ENCODE assay signal across 18 cellular contexts in genomic region chr5:95609711-95610110, GRCh38. TPM values are rescaled to one million over a fixed set of nuclear protein-coding genes. Genes with fewer than 3 reads are reported as not detected.
DNase-seq lines count a peak whose midpoint lies in the region; TF ChIP-seq lines count a peak whose summit lies in the region.
"Had no signal": no experiment of that assay in that cellular context is flagged by ENCODE, and none has a peak within 500 bp of the region (broad histone marks: within the 10 kb centered on the region; RNA-seq: fewer than 3 reads in every experiment).

No MANE protein-coding gene starts in this region.

- no peak overlapping the region for H4K8ac ChIP-seq in mesenchymal stem cell (ENCODE audit: low read length)

- no peak overlapping the region for H3K9ac ChIP-seq in mesenchymal stem cell (ENCODE audit: low read length)

- no peak overlapping the region for H3K4me3 ChIP-seq in mesenchymal stem cell (ENCODE audit: insufficient read depth in 1 of 2, low read depth in 1 of 2, low read length in 2 of 2)
- H3K4me3 ChIP-seq in right atrium auricular region = no peak overlapping the region
- H3K4me3 ChIP-seq: GM12878 had no signal

- no peak overlapping the region for H3K4me2 ChIP-seq in mesenchymal stem cell (ENCODE audit: low read length, poor library complexity, severe bottlenecking)

- no peak overlapping the region for H2BK5ac ChIP-seq in mesenchymal stem cell (ENCODE audit: low read depth, low read length, poor library complexity, severe bottlenecking)

- H2AFZ ChIP-seq in mesenchymal stem cell (ENCODE audit: low read depth, low read length) = no peak overlapping the region

- no peak overlapping the region for H3K18ac ChIP-seq in mesenchymal stem cell (ENCODE audit: low read depth in 1 of 2, low read length in 2 of 2)

- no peak overlapping the region for H2BK120ac ChIP-seq in mesenchymal stem cell (ENCODE audit: low read depth, low read length)

- H3K4me1 ChIP-seq in mesenchymal stem cell (ENCODE audit: control insufficient read depth, insufficient read depth, low read depth, low read length) (no peaks in the 10 kb centered on the region), right atrium auricular region (no peaks in the 10 kb centered on the region)
- H3K4me1 ChIP-seq: BE2C had no signal

- H3K27ac ChIP-seq in mesenchymal stem cell (ENCODE audit: low read length, poor library complexity, severe bottlenecking) = no peak overlapping the region
- no peak overlapping the region for H3K27ac ChIP-seq in right atrium auricular region

- H3K9me3 ChIP-seq in mesenchymal stem cell (ENCODE audit: control insufficient read depth, low read length) = peaks cover 7% of the 10 kb centered on the region
- peaks cover 0 to 12% of the 10 kb centered on the region in 2 donors for H3K9me3 ChIP-seq in right atrium auricular region
- H3K9me3 ChIP-seq: BE2C had no signal

- DNase-seq in HCEC 1CT (peak; percentile 31), NCI-H69 (lab: John Stamatoyannopoulos, UW) (peak; percentile 24), fibroblast of peridontal ligament (ENCODE audit: extremely low read depth) (peak; percentile 25), mesenchymal stem cell (peak; percentile 61), right atrium auricular region (ENCODE audit: low spot score) (no peak), SW480 (ENCODE audit: low spot score) (no peak), activated gamma-delta T cell (lab: John Stamatoyannopoulos, UW) (no peak), NCI-H1048 (lab: John Stamatoyannopoulos, UW) (no peak)
- DNase-seq: BE2C, DMS79 treated with DMSO at 0.1 percent for 48 hours, H7, KG1, NCI-H1105, NCI-H146, NCI-H2081, NCI-H748 treated with DMSO at 0.1 percent for 48 hours had no signal

- no peak overlapping the region for H3K4ac ChIP-seq in mesenchymal stem cell (ENCODE audit: low read depth in 1 of 2, low read length in 2 of 2)

- no peak overlapping the region for H2BK12ac ChIP-seq in mesenchymal stem cell (ENCODE audit: low read length in 2 of 2)

- H3K27me3 ChIP-seq in mesenchymal stem cell (ENCODE audit: control insufficient read depth in 1 of 2, insufficient read depth in 1 of 2, low read length in 2 of 2) (no peaks in the 10 kb centered on the region), right atrium auricular region (no peaks in the 10 kb centered on the region)
- H3K27me3 ChIP-seq: BE2C had no signal

- H3K23ac ChIP-seq in mesenchymal stem cell (ENCODE audit: low read length in 2 of 2) = no peak overlapping the region

- H3K79me1 ChIP-seq in mesenchymal stem cell (replicated peaks; ENCODE audit: low read length, poor library complexity, severe bottlenecking) = no peaks in the 10 kb centered on the region

- TF ChIP-seq CTCF in right atrium auricular region (IDR thresholded peaks at IDR 0.05) = no peak

- no peak overlapping the region for H2AK5ac ChIP-seq in mesenchymal stem cell (ENCODE audit: low read length, severe bottlenecking)

- no peak overlapping the region for H2BK15ac ChIP-seq in mesenchymal stem cell (ENCODE audit: low read depth, poor library complexity, severe bottlenecking)

- WGBS in mesenchymal stem cell = 52% methylated on average over 2 of the region's 3 CpGs

- no peak overlapping the region for H3K14ac ChIP-seq in mesenchymal stem cell (ENCODE audit: low read length in 2 of 2)

- H3K36me3 ChIP-seq in mesenchymal stem cell (ENCODE audit: control insufficient read depth in 1 of 2, insufficient read depth in 2 of 2, low read depth in 1 of 2, low read length in 2 of 2) = no peaks in the 10 kb centered on the region
- H3K36me3 ChIP-seq in right atrium auricular region = no peaks in the 10 kb centered on the region
- H3K36me3 ChIP-seq: BE2C had no signal

- no peak overlapping the region for H4K91ac ChIP-seq in mesenchymal stem cell (ENCODE audit: low read length)

RNA-seq across cellular contexts. Expression of gene GPR150, which starts 10.2 kb away (rescaled TPM):
- 0.36 TPM for polyA plus RNA-seq in mesenchymal stem cell (2013, experiment 1 of 2)
- 0.48 TPM for polyA plus RNA-seq in mesenchymal stem cell (2013, experiment 2 of 2)
- total RNA-seq in right atrium auricular region = not detected
- total RNA-seq: H7, NCI-H460 had no signal

RNA-seq across cellular contexts. Expression of gene RFESD, which starts 36.9 kb away (rescaled TPM):
- 1.3 TPM for polyA plus RNA-seq in mesenchymal stem cell (2013, experiment 1 of 2)
- 1.6 TPM for polyA plus RNA-seq in mesenchymal stem cell (2013, experiment 2 of 2)
- total RNA-seq in right atrium auricular region = 1 to 10 TPM; 1.9 to 2.5 TPM

RNA-seq across cellular contexts. Expression of gene ARSK, which starts 54.8 kb away (rescaled TPM):
- polyA plus RNA-seq in mesenchymal stem cell (2013, experiment 1 of 2) = 18.2 TPM
- polyA plus RNA-seq in mesenchymal stem cell (2013, experiment 2 of 2) = 18.2 TPM
- total RNA-seq in right atrium auricular region = 1 to 10 TPM; 3.7 to 6.0 TPM

RNA-seq across cellular contexts. Expression of gene SKIC3, which starts 54.9 kb away (rescaled TPM):
- polyA plus RNA-seq in mesenchymal stem cell (2013, experiment 1 of 2) = 65.6 TPM
- 61.1 TPM for polyA plus RNA-seq in mesenchymal stem cell (2013, experiment 2 of 2)
- 10 to 100 TPM; 32.1 to 39.3 TPM for total RNA-seq in right atrium auricular region

Comparison
In these comparisons a context has a peak if more than half of its experiments do, and no peak if none do; other contexts are left out.
1. DNase-seq: peak in HCEC 1CT (single experiment), NCI-H69 (single experiment), fibroblast of peridontal ligament (single experiment) and mesenchymal stem cell (single experiment); none in right atrium auricular region (single experiment), SW480 (single experiment), activated gamma-delta T cell (single experiment) and NCI-H1048 (single experiment).